In genomic region chr19:31648347-31648746, GRCh38 we compare ENCODE assay signal across 28 cellular contexts.
A peak's percentile ranks its signal among the peaks of the same experiment; 100 is the strongest.
DNase-seq lines count a peak whose midpoint lies in the region; ATAC-seq, FAIRE-seq and TF ChIP-seq lines count a peak whose summit lies in the region.
"Had no signal": no experiment of that assay in that cellular context is flagged by ENCODE, and none has a peak within 500 bp of the region (broad histone marks: within the 10 kb centered on the region; RNA-seq: fewer than 3 reads in every experiment).

No MANE protein-coding gene starts in this region.

- whole genome bisulfite sequencing in A549 (ENCODE audit: missing lambda C conversion rate), result 8% methylated on average over 9 of the region's 9 CpGs

- TF ChIP-seq POLR2A in A549 (IDR thresholded peaks at IDR 0.05; ENCODE audit: low read length), result no peak

- POLR2A ChIA-PET in A549 (lab: Yijun Ruan, JAX), result no interaction called here

- no peak for ATAC-seq in A549
- ATAC-seq in HG02798 (IDR thresholded peaks at IDR 0.05; ENCODE audit: poor library complexity, unreplicated experiment), result no peak
- no peak for ATAC-seq in HG03159 (IDR thresholded peaks at IDR 0.05; ENCODE audit: unreplicated experiment)
- ATAC-seq: activated CD4-positive, CD25-positive, alpha-beta regulatory T cell treated with anti-CD3 and anti-CD28 coated beads, Interleukin-2, amount 50 U/mL, for 24 hours; activated CD8-positive, alpha-beta T cell treated with anti-CD3 and anti-CD28 coated beads for 36 hours; stimulated activated effector memory CD8-positive, alpha-beta T cell treated with anti-CD3 and anti-CD28 coated beads, Interleukin-12 subunit alpha, Interleukin-12 subunit beta, amount 100 ng/mL, for 72 hours; upper lobe of right lung had no signal

- no peaks in the 10 kb centered on the region for H3K4me1 ChIP-seq in A549
- H3K4me1 ChIP-seq: spleen, upper lobe of right lung had no signal

- in situ Hi-C loops in astrocyte of the cerebellum (cut with HindIII; ENCODE audit: low sequenced_read_pairs), result no loop called here

- H3K4me2 ChIP-seq in A549, result no peak overlapping the region

- DNase-seq in A549 (ENCODE audit: low read depth in 1 of 2, low spot score in 1 of 2) (no peak), LHCN-M2 (ENCODE audit: low read depth) (peak; percentile 44), astrocyte of the cerebellum (ENCODE audit: low read depth) (peak; percentile 6), kidney epithelial cell (ENCODE audit: low read depth) (peak; percentile 23), midbrain (lab: John Stamatoyannopoulos, UW) (no peak)
- DNase-seq in activated naive CD4-positive, alpha-beta T cell (lab: John Stamatoyannopoulos, UW), result no peak
- DNase-seq: activated CD8-positive, alpha-beta T cell treated with anti-CD3 and anti-CD28 coated beads for 36 hours; activated gamma-delta T cell treated with Interleukin-2 at 50 U/mL for 16 hours; activated T-cell treated with anti-CD3 and anti-CD28 coated beads, Interleukin-2, amount 50 U/mL, for 24 hours; caudate nucleus; CD8-positive, alpha-beta memory T cell; dermis blood vessel endothelial cell; glutamatergic neuron; GOT3; mesendoderm; MG63; naive B cell; NCI-H1417 treated with DMSO at 0.1 percent for 48 hours; NCI-H2081 treated with DMSO at 0.1 percent for 48 hours; SHP77 treated with DMSO at 0.1 percent for 48 hours; spleen; stimulated activated CD4-positive, alpha-beta T cell treated with anti-CD3 and anti-CD28 coated beads, Interleukin-2, amount 100 ng/mL, for 48 hours; substantia nigra; upper lobe of right lung had no signal

- H3K27ac ChIP-seq in A549, result no peak overlapping the region
- H3K27ac ChIP-seq: spleen, upper lobe of right lung had no signal

- no peak overlapping the region for H3K4me3 ChIP-seq in A549
- H3K4me3 ChIP-seq in astrocyte of the cerebellum (ENCODE audit: low read depth, low read length), result no peak overlapping the region
- no peak overlapping the region for H3K4me3 ChIP-seq in kidney epithelial cell (ENCODE audit: low read depth, low read length)
- H3K4me3 ChIP-seq: MG63, spleen, upper lobe of right lung had no signal

- TF ChIP-seq CTCF in A549 (IDR thresholded peaks at IDR 0.05) (no peak), astrocyte of the cerebellum (IDR thresholded peaks at IDR 0.05; ENCODE audit: low read depth, low read length, missing control alignments) (no peak), kidney epithelial cell (IDR thresholded peaks at IDR 0.05; ENCODE audit: insufficient read depth, low read length, poor library complexity, severe bottlenecking) (no peak)

- CTCF ChIA-PET in A549 (lab: Yijun Ruan, JAX), result no interaction called here

- FAIRE-seq in A549 (lab: Jason Lieb, UNC), result peak; percentile 90

- H3K27me3 ChIP-seq in kidney epithelial cell (ENCODE audit: control insufficient read depth, insufficient read depth, low read length), result no peaks in the 10 kb centered on the region
- H3K27me3 ChIP-seq: MG63, spleen, upper lobe of right lung had no signal

- no peak for TF ChIP-seq EP300 in A549 (IDR thresholded peaks at IDR 0.05)

- H3K9me3 ChIP-seq in A549, result peaks cover 30% of the 10 kb centered on the region
- H3K9me3 ChIP-seq: upper lobe of right lung had no signal

- H3K36me3 ChIP-seq in kidney epithelial cell (ENCODE audit: control insufficient read depth, insufficient read depth, low read length), result no peaks in the 10 kb centered on the region
- H3K36me3 ChIP-seq: MG63, spleen, upper lobe of right lung had no signal

- no peak for TF ChIP-seq RAD21 in A549 (conservative IDR thresholded peaks at IDR 0.05 in 1 of 2, IDR thresholded peaks at IDR 0.05 in 1 of 2)

TF ChIP-seq in A549, 52 proteins besides CTCF, POLR2A, EP300 and RAD21:
- no peak for TF ChIP-seq FOSB (CRISPR knock-in tag; IDR thresholded peaks at IDR 0.05)
- no peak for TF ChIP-seq BCL3 (IDR thresholded peaks at IDR 0.05)
- TF ChIP-seq NFE2L2 (conservative IDR thresholded peaks at IDR 0.05; ENCODE audit: low read length), result no peak
- no peak for TF ChIP-seq PHF8 (IDR thresholded peaks at IDR 0.05; ENCODE audit: borderline replicate concordance, low read depth)
- TF ChIP-seq REST (IDR thresholded peaks at IDR 0.05), result no peak
- TF ChIP-seq EHMT2 (IDR thresholded peaks at IDR 0.05; ENCODE audit: low read depth), result no peak
- TF ChIP-seq HOXB5 (CRISPR knock-in tag; IDR thresholded peaks at IDR 0.05), result no peak

Comparison
In these comparisons a context has a peak if more than half of its experiments do, and no peak if none do; other contexts are left out.
1. DNase-seq: peak in LHCN-M2 (single experiment), astrocyte of the cerebellum (single experiment) and kidney epithelial cell (single experiment); none in A549 (0 of 2), midbrain (single experiment) and activated naive CD4-positive, alpha-beta T cell (0 of 4).